Comparison of ENCODE assay signal across 9 cellular contexts in genomic region chr10:88792656-88793055, GRCh38. TPM values are rescaled to one million over a fixed set of nuclear protein-coding genes. Genes with fewer than 3 reads are reported as not detected.
DNase-seq lines count a peak whose midpoint lies in the region; ATAC-seq and TF ChIP-seq lines count a peak whose summit lies in the region.
"Had no signal": no experiment of that assay in that cellular context is flagged by ENCODE, and none has a peak within 500 bp of the region (broad histone marks: within the 10 kb centered on the region; RNA-seq: fewer than 3 reads in every experiment).

No MANE protein-coding gene starts in this region.

- H3K4me1 ChIP-seq in RWPE2 (ENCODE audit: insufficient read depth, poor library complexity, severe bottlenecking) (peaks cover 17% of the 10 kb centered on the region), HAP-1 (no peaks in the 10 kb centered on the region)

- in situ Hi-C loops in HAP-1 (cut with MboI; ENCODE audit: low sequenced_read_pairs) = no loop called here

- ATAC-seq in RWPE2 (ENCODE audit: low read depth) (peak; percentile 66), HG02571 (IDR thresholded peaks at IDR 0.05; ENCODE audit: unreplicated experiment) (no peak)

- H3K27ac ChIP-seq in RWPE2 (ENCODE audit: poor library complexity, severe bottlenecking) = no peak overlapping the region

- no peak for TF ChIP-seq CTCF in RWPE2 (IDR thresholded peaks at IDR 0.05; ENCODE audit: poor library complexity, severe bottlenecking)

- no peaks in the 10 kb centered on the region for H3K36me3 ChIP-seq in RWPE2 (ENCODE audit: low read depth)
- H3K36me3 ChIP-seq in HAP-1 (replicated peaks) = no peaks in the 10 kb centered on the region

- no peaks in the 10 kb centered on the region for H3K9me3 ChIP-seq in RWPE2 (ENCODE audit: severe bottlenecking)
- H3K9me3 ChIP-seq in HAP-1 = no peaks in the 10 kb centered on the region

- no peak overlapping the region for H3K4me3 ChIP-seq in RWPE2 (ENCODE audit: severe bottlenecking)
- H3K4me3 ChIP-seq in skeletal muscle cell (ENCODE audit: low read depth, low read length) = no peak overlapping the region
- no peak overlapping the region for H3K4me3 ChIP-seq in HAP-1

- DNase-seq in H4 (ENCODE audit: low spot score) = peak; percentile 68
- no peak for DNase-seq in RWPE2 (ENCODE audit: low spot score)
- DNase-seq in glomerular visceral epithelial cell (ENCODE audit: extremely low spot score) = peak; percentile 69
- peak; percentile 45 for DNase-seq in skeletal muscle cell (ENCODE audit: low read depth)
- DNase-seq in activated effector memory CD4-positive, alpha-beta T cell treated with Interleukin-2 at 50 U/mL for 16 hours = no peak
- DNase-seq in HAP-1 (ENCODE audit: low spot score in 2 of 2) = no peak
- no peak for DNase-seq in activated CD4-positive, alpha-beta T cell treated with anti-CD3 and anti-CD28 coated beads for 4 hours
- DNase-seq: activated T-cell treated with anti-CD3 and anti-CD28 coated beads, Interleukin-2, amount 50 U/mL, for 48 hours had no signal

- H3K27me3 ChIP-seq in RWPE2 (ENCODE audit: insufficient read depth, poor library complexity, severe bottlenecking) (no peaks in the 10 kb centered on the region), HAP-1 (ENCODE audit: low read depth) (no peaks in the 10 kb centered on the region)

RNA-seq across cellular contexts. Expression of gene LIPM, which starts 9.9 kb away (rescaled TPM):
- total RNA-seq in H4 (2014; rRNA removed; shearing (Covaris generic)) = not detected in 2 replicates

RNA-seq across cellular contexts. Expression of gene LIPN, which starts 32.8 kb away (rescaled TPM):
- not detected in 2 replicates for total RNA-seq in H4 (2014; rRNA removed; shearing (Covaris generic))

RNA-seq across cellular contexts. Expression of gene ANKRD22, which starts 59.0 kb away (rescaled TPM):
- total RNA-seq in H4 (2014; rRNA removed; shearing (Covaris generic)) = not detected in 2 replicates

Comparison
In these comparisons a context has a peak if more than half of its experiments do, and no peak if none do; other contexts are left out.
1. DNase-seq: peak in H4 (single experiment), glomerular visceral epithelial cell (single experiment) and skeletal muscle cell (single experiment); none in RWPE2 (single experiment), activated effector memory CD4-positive, alpha-beta T cell treated with Interleukin-2 at 50 U/mL for 16 hours (single experiment), HAP-1 (0 of 2) and activated CD4-positive, alpha-beta T cell treated with anti-CD3 and anti-CD28 coated beads for 4 hours (0 of 2).